7 cellular contexts compared by ENCODE assay signal in the genomic region with DNA sequence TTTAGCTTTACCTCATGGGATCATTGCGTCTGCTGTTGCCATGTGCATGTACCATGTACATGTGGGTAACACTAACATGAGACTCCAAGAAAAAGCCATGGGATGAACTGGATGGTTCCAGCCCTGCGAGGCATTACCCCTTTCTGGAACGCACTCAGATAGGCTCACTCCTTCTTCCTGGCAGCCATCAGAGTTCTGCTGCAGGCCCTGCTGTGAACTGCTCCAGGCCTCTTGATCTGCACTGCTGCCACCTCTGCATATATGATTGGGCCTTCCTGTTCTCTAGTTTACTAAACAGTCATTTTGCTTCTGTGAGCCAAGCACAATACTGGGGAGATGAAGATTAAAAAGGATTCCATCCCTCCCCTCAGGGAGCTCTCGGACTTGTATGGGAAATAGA.
"Had no signal": no experiment of that assay in that cellular context is flagged by ENCODE, and none has a peak within 500 bp of the region (broad histone marks: within the 10 kb centered on the region; RNA-seq: fewer than 3 reads in every experiment).

No MANE protein-coding gene starts in this region.

- DNase-seq: H9, HCEC 1CT, IMR-90 had no signal

- ATAC-seq: GM23338 had no signal

- H3K4me3 ChIP-seq: GM23338 had no signal

- H3K27ac ChIP-seq: HL-60 had no signal

- H3K4me2 ChIP-seq: GM23338 had no signal

- H2AFZ ChIP-seq: GM23338 had no signal

- FAIRE-seq: H1, H54 had no signal
